12 cellular contexts compared by ENCODE assay signal in the genomic region with DNA sequence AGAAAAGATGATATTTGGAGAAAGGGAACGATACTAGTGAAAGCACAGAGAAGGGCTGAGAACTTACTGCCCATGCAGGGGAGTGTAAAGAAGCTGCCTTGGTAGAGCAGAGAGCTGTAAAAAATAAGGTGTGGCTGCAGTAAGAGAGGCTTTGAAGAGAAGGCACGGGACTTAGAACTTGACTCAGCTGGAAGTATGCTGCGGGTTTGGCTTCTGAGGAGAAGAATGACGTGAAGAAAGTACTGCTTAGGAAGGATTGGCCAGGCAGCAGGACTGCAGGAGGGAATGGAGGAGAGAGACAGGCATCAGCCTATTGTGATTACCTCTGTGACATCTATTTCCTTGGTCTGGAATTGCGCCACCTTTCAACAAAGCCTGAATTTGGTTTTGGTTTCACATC. TPM values are rescaled to one million over a fixed set of nuclear protein-coding genes. Genes with fewer than 3 reads are reported as not detected.
A peak's percentile ranks its signal among the peaks of the same experiment; 100 is the strongest.
DNase-seq lines count a peak whose midpoint lies in the region; ATAC-seq, FAIRE-seq and TF ChIP-seq lines count a peak whose summit lies in the region.
"Had no signal": no experiment of that assay in that cellular context is flagged by ENCODE, and none has a peak within 500 bp of the region (broad histone marks: within the 10 kb centered on the region; RNA-seq: fewer than 3 reads in every experiment).

No MANE protein-coding gene starts in this region.

- H3K36me3 ChIP-seq in upper lobe of left lung, result peaks cover 0 to 18% (median 2%) of the 10 kb centered on the region in 4 donors
- H3K36me3 ChIP-seq: prostate gland had no signal

- H3K27ac ChIP-seq in foreskin keratinocyte (peak overlapping the region; percentile 85), upper lobe of left lung (peak overlapping the region in 2 of 4 donors; percentile 42 to 44)
- H3K27ac ChIP-seq: prostate gland had no signal

- DNase-seq in HT1080 (ENCODE audit: low read depth) (peak; percentile 83), SK-MEL-5 (ENCODE audit: low read depth, low spot score) (peak; percentile 89), foreskin keratinocyte (peak; percentile 89 to 95), upper lobe of left lung (peak in 1 of 2 donors; percentile 75), GM12892 (ENCODE audit: insufficient read length) (no peak)
- DNase-seq: activated CD8-positive, alpha-beta memory T cell treated with anti-CD3 and anti-CD28 coated beads for 24 hours; NCI-H526 had no signal

- FAIRE-seq in GM12892 (lab: Jason Lieb, UNC), result no peak

- H3K4me1 ChIP-seq in foreskin keratinocyte (peaks cover 7% of the 10 kb centered on the region), upper lobe of left lung (peaks cover 0 to 3% (median 0%) of the 10 kb centered on the region in 4 donors)
- H3K4me1 ChIP-seq: prostate gland had no signal

- in situ Hi-C loops in SK-MEL-5 (cut with HindIII; ENCODE audit: low pct_unique_long_range_greater_than_20kb, low sequenced_read_pairs), result no loop called here

- H3K9me3 ChIP-seq in upper lobe of left lung, result no peaks in the 10 kb centered on the region
- H3K9me3 ChIP-seq: prostate gland had no signal

- TF ChIP-seq CTCF in foreskin keratinocyte (conservative IDR thresholded peaks at IDR 0.05) (no peak), upper lobe of left lung (IDR thresholded peaks at IDR 0.05) (no peak)

- H3K4me3 ChIP-seq in upper lobe of left lung, result no peak overlapping the region
- H3K4me3 ChIP-seq: prostate gland had no signal

- ATAC-seq in foreskin keratinocyte (peak; percentile 99), upper lobe of left lung (ENCODE audit: low FRiP score in 2 of 2) (peak; percentile 68 to 89), HG02852 (IDR thresholded peaks at IDR 0.05; ENCODE audit: unreplicated experiment) (no peak), GM19328 (IDR thresholded peaks at IDR 0.05; ENCODE audit: unreplicated experiment) (no peak)
- ATAC-seq: left lobe of liver had no signal

- H3K27me3 ChIP-seq in foreskin keratinocyte (no peaks in the 10 kb centered on the region), upper lobe of left lung (no peaks in the 10 kb centered on the region)

- TF ChIP-seq POLR2A in upper lobe of left lung (IDR thresholded peaks at IDR 0.05), result no peak
- no peak for TF ChIP-seq POLR2A in GM12892 (IDR thresholded peaks at IDR 0.05; ENCODE audit: low read depth, low read length)

- 41 to 63% methylated on average over 5 of the region's 5 CpGs for WGBS in upper lobe of left lung, 2 donors

- TF ChIP-seq EP300 in upper lobe of left lung (IDR thresholded peaks at IDR 0.05), result peak in 1 of 4 donors; percentile 53

RNA-seq across cellular contexts. Expression of gene PRRG4, which starts 22.4 kb away (rescaled TPM):
- 0.33 and 0.35 TPM in 2 replicates for total RNA-seq in HT1080 (2014; rRNA removed; shearing (Covaris generic))
- 0.69 and 0.74 TPM in 2 replicates for polyA plus RNA-seq in HT1080 (2015; cell fraction: cytosol; rRNA removed)
- polyA plus RNA-seq in HT1080 (2015; cell fraction: nucleus; rRNA removed), result 0.19 and 0.42 TPM in 2 replicates
- 0.18 and 0.29 TPM in 2 replicates for total RNA-seq in SK-MEL-5 (2014; rRNA removed; shearing (Covaris generic))
- 0.58 and 0.76 TPM in 2 replicates for polyA plus RNA-seq in SK-MEL-5 (2015; cell fraction: cytosol; rRNA removed)
- not detected in 2 replicates for polyA plus RNA-seq in SK-MEL-5 (2015; cell fraction: nucleus; rRNA removed)
- total RNA-seq in foreskin keratinocyte (4.8 and 7.9 TPM in 2 replicates), upper lobe of left lung (10 to 100 TPM in 3 of 6 donors, 1 to 10 TPM in 3; 5.2 to 33.6 (median 9.6) TPM)
- polyA plus RNA-seq in foreskin keratinocyte, result 2.3 and 4.1 TPM in 2 replicates
- 2.0 TPM for polyA plus RNA-seq in GM12892 (2012; ENCODE audit: missing spikeins)

RNA-seq across cellular contexts. Expression of gene QSER1, which starts 40.5 kb away (rescaled TPM):
- total RNA-seq in HT1080 (2014; rRNA removed; shearing (Covaris generic)), result 19.3 and 24.7 TPM in 2 replicates
- 15.0 and 22.2 TPM in 2 replicates for polyA plus RNA-seq in HT1080 (2015; cell fraction: cytosol; rRNA removed)
- polyA plus RNA-seq in HT1080 (2015; cell fraction: nucleus; rRNA removed), result 27.2 and 27.5 TPM in 2 replicates
- total RNA-seq in SK-MEL-5 (2014; rRNA removed; shearing (Covaris generic)), result 21.7 and 24.1 TPM in 2 replicates
- 12.2 and 19.2 TPM in 2 replicates for polyA plus RNA-seq in SK-MEL-5 (2015; cell fraction: cytosol; rRNA removed)
- polyA plus RNA-seq in SK-MEL-5 (2015; cell fraction: nucleus; rRNA removed), result 28.2 and 33.5 TPM in 2 replicates
- total RNA-seq in foreskin keratinocyte (26.8 and 28.7 TPM in 2 replicates), upper lobe of left lung (10 to 100 TPM; 17.5 to 53.0 (median 23.1) TPM)
- polyA plus RNA-seq in foreskin keratinocyte, result 2.8 and 3.8 TPM in 2 replicates
- 7.5 TPM for polyA plus RNA-seq in GM12892 (2012; ENCODE audit: missing spikeins)

RNA-seq across cellular contexts. Expression of gene CCDC73, which starts 57.7 kb away (rescaled TPM):
- 0.03 TPM in 1 of 2 replicates, not detected in the other for total RNA-seq in HT1080 (2014; rRNA removed; shearing (Covaris generic))
- polyA plus RNA-seq in HT1080 (2015; cell fraction: cytosol; rRNA removed), result not detected in 2 replicates
- not detected in 2 replicates for polyA plus RNA-seq in HT1080 (2015; cell fraction: nucleus; rRNA removed)
- not detected in 2 replicates for total RNA-seq in SK-MEL-5 (2014; rRNA removed; shearing (Covaris generic))
- not detected in 2 replicates for polyA plus RNA-seq in SK-MEL-5 (2015; cell fraction: cytosol; rRNA removed)
- not detected in 2 replicates for polyA plus RNA-seq in SK-MEL-5 (2015; cell fraction: nucleus; rRNA removed)
- total RNA-seq in foreskin keratinocyte, result not detected in 2 replicates
- polyA plus RNA-seq in foreskin keratinocyte, result not detected in 2 replicates
- total RNA-seq in upper lobe of left lung, result under 1 TPM in 2 of 6 donors, not detected in 4; 0.15 to 0.20 TPM
- polyA plus RNA-seq in GM12892 (2012; ENCODE audit: missing spikeins), result 0.30 TPM
- total RNA-seq: T-helper 1 cell treated with Interleukin-12 subunit alpha and Interleukin-12 subunit beta and Interleukin-4 antibody, amounts not matched to agents 30 ng/mL and 1 ng/mL, for 36 hours had no signal

Comparison
In these comparisons a context has a peak if more than half of its experiments do, and no peak if none do; other contexts are left out.
1. ATAC-seq: peak in foreskin keratinocyte (single experiment) and upper lobe of left lung (2 of 2); none in HG02852 (single experiment) and GM19328 (single experiment).